ENCODE assay signal across 1 cellular context in genomic region chr7:22651534-22652243, GRCh38.
TF ChIP-seq lines count a peak whose summit lies in the region.

No MANE protein-coding gene starts in this region.

TF ChIP-seq in SK-N-SH, 30 proteins besides CTCF, POLR2A, EP300 and RAD21 (continued from another document):
- TF ChIP-seq USF2 (IDR thresholded peaks at IDR 0.05; ENCODE audit: borderline replicate concordance, low read depth, low read length) (no peak), RFX5 (IDR thresholded peaks at IDR 0.05; ENCODE audit: low read length) (no peak), ZBTB33 (IDR thresholded peaks at IDR 0.05; ENCODE audit: borderline replicate concordance, low read depth) (no peak), TAF1 (IDR thresholded peaks at IDR 0.05; ENCODE audit: borderline replicate concordance, low read depth, low read length) (no peak), NRF1 (IDR thresholded peaks at IDR 0.05; ENCODE audit: low read depth, low read length) (no peak), FOSL2 (IDR thresholded peaks at IDR 0.05; ENCODE audit: borderline replicate concordance, low read depth) (no peak), JUND (IDR thresholded peaks at IDR 0.05) (no peak)
